17 cellular contexts compared by ENCODE assay signal in the genomic region with DNA sequence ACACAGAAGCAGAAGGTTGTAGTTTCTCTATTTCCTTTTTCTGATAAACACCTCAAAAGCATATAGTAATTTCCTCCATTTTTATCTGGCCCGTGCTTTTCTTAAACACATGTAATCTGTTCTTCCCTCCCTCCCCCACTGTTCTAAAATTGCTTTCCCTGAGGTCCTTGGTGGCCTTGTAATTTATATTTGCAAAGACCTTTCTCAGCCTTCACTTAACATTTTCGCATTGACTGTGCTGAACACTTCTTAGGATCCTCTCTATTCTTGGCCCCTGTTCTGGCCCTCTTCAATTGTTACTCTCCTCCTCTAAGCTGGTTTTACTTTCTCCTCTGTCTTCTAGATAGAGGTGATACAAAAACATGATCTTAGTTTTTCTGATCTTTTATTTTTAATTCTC. TPM values are rescaled to one million over a fixed set of nuclear protein-coding genes. Genes with fewer than 3 reads are reported as not detected.
A peak's percentile ranks its signal among the peaks of the same experiment; 100 is the strongest.
DNase-seq lines count a peak whose midpoint lies in the region; ATAC-seq and TF ChIP-seq lines count a peak whose summit lies in the region.
"Had no signal": no experiment of that assay in that cellular context is flagged by ENCODE, and none has a peak within 500 bp of the region (broad histone marks: within the 10 kb centered on the region; RNA-seq: fewer than 3 reads in every experiment).

No MANE protein-coding gene starts in this region.

- no peaks in the 10 kb centered on the region for H3K36me3 ChIP-seq in DOHH2 (ENCODE audit: control insufficient read depth, low read length)

- ATAC-seq in GM19463 (IDR thresholded peaks at IDR 0.05; ENCODE audit: unreplicated experiment) (peak; percentile 31), HG02870 (IDR thresholded peaks at IDR 0.05; ENCODE audit: unreplicated experiment) (peak; percentile 42)
- ATAC-seq: Panc1, Right ventricle myocardium inferior had no signal

- H3K9me3 Mint-ChIP-seq in mesothelial cell of epicardium: peaks cover 6% of the 10 kb centered on the region
- H3K9me3 Mint-ChIP-seq: T-helper 1 cell treated with Interleukin-12 subunit alpha and Interleukin-12 subunit beta and Interleukin-4 antibody, amounts not matched to agents 30 μg/mL and 1 μg/mL, for 36 hours had no signal

- peaks cover 4% of the 10 kb centered on the region for H3K4me1 Mint-ChIP-seq in mesothelial cell of epicardium

- H4K20me1 ChIP-seq in DOHH2 (ENCODE audit: control insufficient read depth, insufficient read depth, low read depth, low read length): no peaks in the 10 kb centered on the region

- no peaks in the 10 kb centered on the region for H3K27me3 ChIP-seq in DOHH2 (ENCODE audit: control insufficient read depth, low read length)

- H3F3A ChIP-seq in DOHH2 (ENCODE audit: control insufficient read depth, insufficient read depth): peaks cover 6% of the 10 kb centered on the region; the same call in 1 of the 2 replicates

- no peak overlapping the region for H3K27ac Mint-ChIP-seq in mesothelial cell of epicardium
- H3K27ac Mint-ChIP-seq: CD14-positive monocyte; T-helper 1 cell treated with Interleukin-12 subunit alpha and Interleukin-12 subunit beta and Interleukin-4 antibody, amounts not matched to agents 30 μg/mL and 1 μg/mL, for 36 hours had no signal

- H3K4me3 ChIP-seq in DOHH2 (ENCODE audit: low read length): peak overlapping the region; percentile 35
- H3K4me3 ChIP-seq: SK-N-MC had no signal

- no peaks in the 10 kb centered on the region for H3K9me3 ChIP-seq in DOHH2 (ENCODE audit: control insufficient read depth, insufficient read depth, low read length)

- no peaks in the 10 kb centered on the region for H3K27me3 Mint-ChIP-seq in mesothelial cell of epicardium (ENCODE audit: low read depth)

- peak overlapping the region; percentile 53 for H3K4me2 ChIP-seq in DOHH2 (ENCODE audit: low read length)

- no peaks in the 10 kb centered on the region for H3K79me2 ChIP-seq in DOHH2 (ENCODE audit: control insufficient read depth, low read length)

- DNase-seq in NCI-H2227 treated with DMSO at 0.1 percent for 48 hours (lab: John Stamatoyannopoulos, UW) (peak; percentile 45), mesothelial cell of epicardium (ENCODE audit: low spot score in 2 of 2, unreplicated experiment in 2 of 2) (no peak), NCI-H187 treated with DMSO at 0.1 percent for 48 hours (lab: John Stamatoyannopoulos, UW) (no peak), NCI-H1436 (lab: John Stamatoyannopoulos, UW) (no peak)
- no peak for DNase-seq in stimulated activated naive CD4-positive, alpha-beta T cell (lab: John Stamatoyannopoulos, UW)
- DNase-seq: COR-L47, DMS53, NCI-H2107, NCI-H69 had no signal

- H3K4me3 Mint-ChIP-seq in mesothelial cell of epicardium: no peak overlapping the region
- H3K4me3 Mint-ChIP-seq: CD14-positive monocyte; T-helper 1 cell treated with Interleukin-12 subunit alpha and Interleukin-12 subunit beta and Interleukin-4 antibody, amounts not matched to agents 30 μg/mL and 1 μg/mL, for 36 hours had no signal

- H3K9me2 ChIP-seq in DOHH2 (replicated peaks; ENCODE audit: control insufficient read depth, low read length): no peaks in the 10 kb centered on the region

- TF ChIP-seq CTCF in DOHH2 (IDR thresholded peaks at IDR 0.05; ENCODE audit: low read depth, low read length, poor library complexity, severe bottlenecking): no peak
- no peak for TF ChIP-seq CTCF in mesothelial cell of epicardium (IDR thresholded peaks at IDR 0.05; ENCODE audit: unreplicated experiment)

- peak overlapping the region; percentile 70 for H3K27ac ChIP-seq in DOHH2 (ENCODE audit: low read depth, low read length)
- H3K27ac ChIP-seq: SK-N-MC had no signal

- peaks cover 66% of the 10 kb centered on the region for H3K4me1 ChIP-seq in DOHH2 (ENCODE audit: control insufficient read depth, low read length)

- H3K36me3 Mint-ChIP-seq in mesothelial cell of epicardium: no peaks in the 10 kb centered on the region
- H3K36me3 Mint-ChIP-seq: CD14-positive monocyte had no signal

RNA-seq across cellular contexts. Expression of a gene that starts 28.3 kb away (rescaled TPM):
- total RNA-seq in mesothelial cell of epicardium: 4.2 to 6.1 TPM (median 5.7 TPM) in 3 replicates
